In the genomic region with DNA sequence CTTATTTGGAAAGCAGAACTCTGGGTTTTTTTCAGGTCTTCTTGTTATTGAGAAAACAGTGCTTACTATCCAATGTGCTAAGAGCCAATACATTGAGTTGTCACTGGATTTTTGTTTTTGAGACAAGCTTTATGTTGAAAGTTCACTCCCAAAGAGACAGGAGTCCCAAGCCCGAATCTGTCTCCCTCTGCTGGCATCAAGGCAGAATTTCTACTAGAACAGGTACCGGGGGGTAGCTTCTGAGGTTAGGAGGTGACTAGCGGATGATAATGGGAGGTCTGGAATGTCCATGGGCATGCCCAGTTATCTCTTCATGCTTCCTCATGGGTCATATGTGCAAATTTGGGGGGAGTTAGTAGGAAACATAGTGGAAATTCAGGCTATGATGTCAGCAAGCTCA, we compare ENCODE assay signal across 1 cellular context.
TF ChIP-seq lines count a peak whose summit lies in the region.

No MANE protein-coding gene starts in this region.

TF ChIP-seq in HepG2, 621 proteins besides CTCF, POLR2A, EP300 and RAD21:
- TF ChIP-seq, protein P1, sequence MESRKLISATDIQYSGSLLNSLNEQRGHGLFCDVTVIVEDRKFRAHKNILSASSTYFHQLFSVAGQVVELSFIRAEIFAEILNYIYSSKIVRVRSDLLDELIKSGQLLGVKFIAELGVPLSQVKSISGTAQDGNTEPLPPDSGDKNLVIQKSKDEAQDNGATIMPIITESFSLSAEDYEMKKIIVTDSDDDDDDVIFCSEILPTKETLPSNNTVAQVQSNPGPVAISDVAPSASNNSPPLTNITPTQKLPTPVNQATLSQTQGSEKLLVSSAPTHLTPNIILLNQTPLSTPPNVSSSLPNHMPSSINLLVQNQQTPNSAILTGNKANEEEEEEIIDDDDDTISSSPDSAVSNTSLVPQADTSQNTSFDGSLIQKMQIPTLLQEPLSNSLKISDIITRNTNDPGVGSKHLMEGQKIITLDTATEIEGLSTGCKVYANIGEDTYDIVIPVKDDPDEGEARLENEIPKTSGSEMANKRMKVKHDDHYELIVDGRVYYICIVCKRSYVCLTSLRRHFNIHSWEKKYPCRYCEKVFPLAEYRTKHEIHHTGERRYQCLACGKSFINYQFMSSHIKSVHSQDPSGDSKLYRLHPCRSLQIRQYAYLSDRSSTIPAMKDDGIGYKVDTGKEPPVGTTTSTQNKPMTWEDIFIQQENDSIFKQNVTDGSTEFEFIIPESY (CRISPR knock-in tag; IDR thresholded peaks at IDR 0.05), result peak; percentile 69
- TF ChIP-seq, protein P2, sequence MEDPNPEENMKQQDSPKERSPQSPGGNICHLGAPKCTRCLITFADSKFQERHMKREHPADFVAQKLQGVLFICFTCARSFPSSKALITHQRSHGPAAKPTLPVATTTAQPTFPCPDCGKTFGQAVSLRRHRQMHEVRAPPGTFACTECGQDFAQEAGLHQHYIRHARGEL (CRISPR knock-in tag; IDR thresholded peaks at IDR 0.05), result peak; percentile 62; the same call in 1 of the 2 replicates
- TF ChIP-seq STAG1 (CRISPR knock-in tag; IDR thresholded peaks at IDR 0.05) (peak; percentile 23; the same call in 1 of the 2 replicates), ZNF670 (CRISPR knock-in tag; IDR thresholded peaks at IDR 0.05; ENCODE audit: borderline replicate concordance) (no peak), ZNF546 (CRISPR knock-in tag; conservative IDR thresholded peaks at IDR 0.05) (no peak)
